13 cellular contexts compared by ENCODE assay signal in the genomic region with DNA sequence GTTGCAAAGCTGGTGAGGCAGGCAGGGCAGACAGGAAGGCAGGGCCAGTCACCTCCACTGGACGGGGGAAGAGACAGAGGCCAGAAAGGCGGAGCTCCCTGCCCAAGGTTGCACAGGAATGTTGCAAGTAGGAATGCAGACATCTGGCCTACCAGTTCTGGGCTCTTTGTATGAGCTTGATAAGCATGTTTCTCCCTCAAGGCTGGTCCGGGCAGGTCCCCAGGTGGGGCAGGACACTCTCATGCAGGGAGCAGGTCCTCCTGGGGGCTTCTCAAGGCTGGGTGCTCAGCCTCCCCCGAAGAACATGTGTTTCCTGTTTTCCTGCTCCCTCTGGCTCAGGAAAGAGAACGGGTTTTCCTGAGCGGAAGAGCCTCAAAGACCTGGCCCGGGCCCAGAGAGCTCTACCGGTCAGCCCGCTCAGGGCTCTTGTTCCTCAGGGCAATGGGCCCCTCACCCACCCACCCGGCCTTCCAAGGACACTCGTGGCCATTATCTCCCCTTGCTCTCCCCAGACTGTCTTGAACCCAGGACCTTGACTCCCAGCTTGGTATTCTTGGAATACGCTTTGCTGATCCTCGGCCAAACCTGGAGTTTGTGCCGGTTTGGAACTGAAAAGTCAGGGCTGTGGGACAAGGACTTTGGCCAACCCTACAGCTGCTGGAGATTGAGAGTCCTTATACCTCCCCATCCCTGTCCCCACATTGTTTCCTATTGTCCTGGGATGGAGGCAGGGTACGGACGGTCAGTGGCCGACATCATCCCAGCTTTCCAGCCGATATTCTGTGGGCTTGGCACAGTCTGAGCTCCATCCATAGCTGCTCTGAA.
DNase-seq lines count a peak whose midpoint lies in the region; ATAC-seq and TF ChIP-seq lines count a peak whose summit lies in the region.
"Had no signal": no experiment of that assay in that cellular context is flagged by ENCODE, and none has a peak within 500 bp of the region (broad histone marks: within the 10 kb centered on the region; RNA-seq: fewer than 3 reads in every experiment).

No MANE protein-coding gene starts in this region.

- no peak overlapping the region for H3K27ac ChIP-seq in endodermal cell (ENCODE audit: low read depth, low read length)
- peak overlapping the region in 7 of 8 donors; percentile 52 to 91 (median 77) for H3K27ac ChIP-seq in spleen
- H3K27ac ChIP-seq: SJSA1 had no signal

- 93 to 94% methylated on average over 14 to 18 of the region's 18 CpGs for WGBS in endodermal cell (ENCODE audit: insufficient coverage in 1 of 2, insufficient read length in 1 of 2), 2 experiments
- 37 to 51% (median 43%) methylated on average over 17 to 18 of the region's 18 CpGs for WGBS in spleen, 5 donors

- H3K9ac ChIP-seq in endodermal cell (ENCODE audit: extremely low read depth, low read length, poor library complexity, severe bottlenecking) = no peak overlapping the region

- H3K27ac Mint-ChIP-seq in endodermal cell (no peak overlapping the region), Calu3 (ENCODE audit: unreplicated experiment) (no peak overlapping the region)
- H3K27ac Mint-ChIP-seq: nephron progenitor cell had no signal

- TF ChIP-seq CTCF in endodermal cell (conservative IDR thresholded peaks at IDR 0.05) (no peak), spleen (IDR thresholded peaks at IDR 0.05 in 8 of 11, conservative IDR thresholded peaks at IDR 0.05 in 3 of 11) (no peak), Calu3 (IDR thresholded peaks at IDR 0.05; ENCODE audit: unreplicated experiment) (no peak)

- no peaks in the 10 kb centered on the region for H3K9me3 ChIP-seq in endodermal cell (ENCODE audit: control insufficient read depth, low read length)
- no peaks in the 10 kb centered on the region for H3K9me3 ChIP-seq in spleen
- H3K9me3 ChIP-seq: SJSA1 had no signal

- no peak for TF ChIP-seq POLR2A in spleen (IDR thresholded peaks at IDR 0.05)

- H3K4me1 ChIP-seq in endodermal cell (ENCODE audit: control insufficient read depth, insufficient read depth, low read length) = no peaks in the 10 kb centered on the region
- H3K4me1 ChIP-seq in spleen = peaks cover 6 to 60% (median 38%) of the 10 kb centered on the region in 6 donors

- H3K4me3 Mint-ChIP-seq in endodermal cell (no peak overlapping the region), Calu3 (ENCODE audit: low read depth, unreplicated experiment) (no peak overlapping the region)
- H3K4me3 Mint-ChIP-seq: nephron progenitor cell had no signal

- peak; percentile 56 for ATAC-seq in left lobe of liver

- H3K36me3 ChIP-seq in endodermal cell (ENCODE audit: control insufficient read depth, insufficient read depth, low read length) (no peaks in the 10 kb centered on the region), spleen (no peaks in the 10 kb centered on the region)
- H3K36me3 ChIP-seq: SJSA1 had no signal

- intact Hi-C loops in spleen (cut with DNase I; ENCODE audit: low total_unique reads) (loop anchor here (10.0 kb wide), 1 partner anchor 55 kb away; no protein-coding TSS in a partner anchor), Calu3 (cut with micrococcal nuclease; ENCODE audit: unreplicated experiment) (no loop called here)

- H3K4me3 ChIP-seq in endodermal cell (ENCODE audit: low read length) (no peak overlapping the region), spleen (no peak overlapping the region)
- H3K4me3 ChIP-seq: K562, SJSA1 had no signal

- CTCF ChIA-PET in Calu3 (lab: Charles Lee) = interaction anchor here (0.6 to 1.0 kb wide), 2 partner anchors 51 to 605 kb away, joined by 3 to 4 read pairs; no protein-coding TSS in a partner anchor

- no peaks in the 10 kb centered on the region for H3K4me1 Mint-ChIP-seq in endodermal cell
- H3K4me1 Mint-ChIP-seq in Calu3 (ENCODE audit: low read depth, unreplicated experiment) = no peaks in the 10 kb centered on the region

- H3K27me3 ChIP-seq in endodermal cell (ENCODE audit: control insufficient read depth, insufficient read depth, low read length, poor library complexity, severe bottlenecking) = no peaks in the 10 kb centered on the region
- H3K27me3 ChIP-seq in spleen (replicated peaks in 1 of 7) = no peaks in the 10 kb centered on the region
- H3K27me3 ChIP-seq: SJSA1 had no signal

- no peaks in the 10 kb centered on the region for H3K36me3 Mint-ChIP-seq in endodermal cell (ENCODE audit: low read depth)
- no peaks in the 10 kb centered on the region for H3K36me3 Mint-ChIP-seq in Calu3 (ENCODE audit: insufficient read depth, unreplicated experiment)

- DNase-seq in Kasumi-1 (lab: John Stamatoyannopoulos, UW) (peak; percentile 15 to 36), endodermal cell (peak; percentile 50), left lobe of liver (ENCODE audit: low spot score) (no peak), spleen (peak; percentile 80), Calu3 (no peak), Ammon's horn (ENCODE audit: low spot score) (no peak), NCI-H187 (lab: John Stamatoyannopoulos, UW) (no peak), DMS 273 treated with DMSO at 0.1 percent for 48 hours (lab: John Stamatoyannopoulos, UW) (no peak)
- DNase-seq: activated T-cell treated with anti-CD3 and anti-CD28 coated beads, Interleukin-2, amount 50 U/mL, for 1 hour; NCI-H1436 treated with DMSO at 0.1 percent for 48 hours; nephron progenitor cell had no signal

- no peaks in the 10 kb centered on the region for H3K9me3 Mint-ChIP-seq in endodermal cell
- H3K9me3 Mint-ChIP-seq in Calu3 (ENCODE audit: low read depth, unreplicated experiment) = no peaks in the 10 kb centered on the region

- no peaks in the 10 kb centered on the region for H3K27me3 Mint-ChIP-seq in endodermal cell (ENCODE audit: insufficient read depth)
- H3K27me3 Mint-ChIP-seq in Calu3 (ENCODE audit: unreplicated experiment) = no peaks in the 10 kb centered on the region

- BruUV-seq in Calu3 (replicated peaks; lab: Mats Ljungman, UMichigan) = no TSS peak

Comparison
In these comparisons a context has a peak if more than half of its experiments do, and no peak if none do; other contexts are left out.
1. DNase-seq: peak in Kasumi-1 (2 of 2), endodermal cell (single experiment) and spleen (single experiment); none in left lobe of liver (single experiment), Calu3 (single experiment), Ammon's horn (single experiment), NCI-H187 (0 of 2) and DMS 273 treated with DMSO at 0.1 percent for 48 hours (single experiment).